Comparison of ENCODE assay signal across 8 cellular contexts in genomic region chr1:226082959-226083302, GRCh38. TPM values are rescaled to one million over a fixed set of nuclear protein-coding genes. Genes with fewer than 3 reads are reported as not detected.
A peak's percentile ranks its signal among the peaks of the same experiment; 100 is the strongest.
DNase-seq lines count a peak whose midpoint lies in the region; ATAC-seq and TF ChIP-seq lines count a peak whose summit lies in the region.

No MANE protein-coding gene starts in this region.

- H3K4me2 ChIP-seq in OCI-LY3 (ENCODE audit: low read length) = peak overlapping the region; percentile 94

- WGBS in suprapubic skin = 2% methylated on average over 16 of the region's 23 CpGs

- H3K79me2 ChIP-seq in OCI-LY3 (ENCODE audit: low read length) = no peaks in the 10 kb centered on the region

- H2AFZ ChIP-seq in OCI-LY3 (ENCODE audit: low read depth, low read length) = peak overlapping the region; percentile 88

- H3K4me1 Mint-ChIP-seq in activated CD4-positive, alpha-beta T cell treated with anti-CD3 and anti-CD28 coated beads, Interleukin-2, amount 10 ng/mL, durations not matched to agents 7 days and 5 days = peaks cover 9% of the 10 kb centered on the region

- TF ChIP-seq EP300 in suprapubic skin (IDR thresholded peaks at IDR 0.05) = no peak

- peaks cover 2% of the 10 kb centered on the region for H3K27me3 Mint-ChIP-seq in activated CD4-positive, alpha-beta T cell treated with anti-CD3 and anti-CD28 coated beads, Interleukin-2, amount 10 ng/mL, durations not matched to agents 7 days and 5 days

- H3K4me3 ChIP-seq in OCI-LY3 (ENCODE audit: low read length) (peak overlapping the region; percentile 85), suprapubic skin (peak overlapping the region; percentile 91)

- no peak for DNase-seq in activated CD4-positive, alpha-beta T cell treated with anti-CD3 and anti-CD28 coated beads, Interleukin-2, amount 10 ng/mL, durations not matched to agents 7 days and 5 days
- no peak for DNase-seq in activated CD4-positive, alpha-beta T cell treated with anti-CD3 and anti-CD28 coated beads for 48 hours
- DNase-seq in cerebellar cortex (ENCODE audit: low spot score) (peak; percentile 83), left kidney (ENCODE audit: low read depth, low spot score) (peak; percentile 80), suprapubic skin (ENCODE audit: low spot score in 2 of 2) (peak; percentile 86 to 93), COLO829 (ENCODE audit: low spot score) (no peak)

- no peaks in the 10 kb centered on the region for H4K20me1 ChIP-seq in OCI-LY3 (ENCODE audit: insufficient read depth, low read length)

- CTCF ChIA-PET in activated CD4-positive, alpha-beta T cell treated with anti-CD3 and anti-CD28 coated beads, Interleukin-2, amount 10 ng/mL, durations not matched to agents 7 days and 5 days (lab: Charles Lee) = interaction anchor here (0.7 to 4.6 kb wide), 6 partner anchors 9 to 43 kb away, joined by 3 to 23 read pairs (median 12); no protein-coding TSS in a partner anchor

- POLR2A ChIA-PET in activated CD4-positive, alpha-beta T cell treated with anti-CD3 and anti-CD28 coated beads, Interleukin-2, amount 10 ng/mL, durations not matched to agents 7 days and 5 days (lab: Charles Lee) = interaction anchor here (0.8 kb wide), 1 partner anchor 158 kb away, joined by 6 read pairs; no protein-coding TSS in a partner anchor

- no peak overlapping the region for H3K27ac Mint-ChIP-seq in activated CD4-positive, alpha-beta T cell treated with anti-CD3 and anti-CD28 coated beads, Interleukin-2, amount 10 ng/mL, durations not matched to agents 7 days and 5 days

- H3K9ac ChIP-seq in OCI-LY3 (ENCODE audit: low read length) = peak overlapping the region; percentile 76

- H3K9me3 Mint-ChIP-seq in activated CD4-positive, alpha-beta T cell treated with anti-CD3 and anti-CD28 coated beads, Interleukin-2, amount 10 ng/mL, durations not matched to agents 7 days and 5 days = no peaks in the 10 kb centered on the region

- peak overlapping the region; percentile 53; the same call in 1 of the 2 replicates for H3K27ac ChIP-seq in OCI-LY3 (ENCODE audit: low read length)
- peak overlapping the region; percentile 76 for H3K27ac ChIP-seq in suprapubic skin

- H3K36me3 ChIP-seq in OCI-LY3 (replicated peaks; ENCODE audit: low read depth, low read length) (no peaks in the 10 kb centered on the region), suprapubic skin (no peaks in the 10 kb centered on the region)

- H3K9me3 ChIP-seq in OCI-LY3 (ENCODE audit: insufficient read depth, low read length) = no peaks in the 10 kb centered on the region
- H3K9me3 ChIP-seq in suprapubic skin = no peaks in the 10 kb centered on the region

- H3K27me3 ChIP-seq in OCI-LY3 (ENCODE audit: low read depth, low read length) (peaks cover 7% of the 10 kb centered on the region; the same call in 1 of the 2 replicates), suprapubic skin (no peaks in the 10 kb centered on the region)

- H3K4me1 ChIP-seq in OCI-LY3 (ENCODE audit: low read length) = peaks cover 30% of the 10 kb centered on the region
- H3K4me1 ChIP-seq in suprapubic skin = peaks cover 16% of the 10 kb centered on the region

- H3K36me3 Mint-ChIP-seq in activated CD4-positive, alpha-beta T cell treated with anti-CD3 and anti-CD28 coated beads, Interleukin-2, amount 10 ng/mL, durations not matched to agents 7 days and 5 days (ENCODE audit: low read depth) = no peaks in the 10 kb centered on the region

- ATAC-seq in HG02763 (IDR thresholded peaks at IDR 0.05; ENCODE audit: unreplicated experiment) = peak; percentile 16

- TF ChIP-seq CTCF in OCI-LY3 (IDR thresholded peaks at IDR 0.05; ENCODE audit: low read depth, low read length) (no peak), suprapubic skin (IDR thresholded peaks at IDR 0.05) (no peak)

- peak overlapping the region; percentile 86 for H3K4me3 Mint-ChIP-seq in activated CD4-positive, alpha-beta T cell treated with anti-CD3 and anti-CD28 coated beads, Interleukin-2, amount 10 ng/mL, durations not matched to agents 7 days and 5 days

- no peak for TF ChIP-seq POLR2A in suprapubic skin (IDR thresholded peaks at IDR 0.05)

RNA-seq across cellular contexts. Expression of gene H3-3A, which starts 20.4 kb away (rescaled TPM):
- 100 to 1,000 TPM; 651 to 657 TPM for total RNA-seq in activated CD4-positive, alpha-beta T cell treated with anti-CD3 and anti-CD28 coated beads, Interleukin-2, amount 10 ng/mL, durations not matched to agents 7 days and 5 days
- 100 to 1,000 TPM; 224 to 510 (median 444) TPM for total RNA-seq in suprapubic skin

Comparison
In these comparisons a context has a peak if more than half of its experiments do, and no peak if none do; other contexts are left out.
1. DNase-seq: peak in cerebellar cortex (single experiment), left kidney (single experiment) and suprapubic skin (2 of 2); none in activated CD4-positive, alpha-beta T cell treated with anti-CD3 and anti-CD28 coated beads, Interleukin-2, amount 10 ng/mL, durations not matched to agents 7 days and 5 days (single experiment), activated CD4-positive, alpha-beta T cell treated with anti-CD3 and anti-CD28 coated beads for 48 hours (single experiment) and COLO829 (single experiment).